ENCODE assay signal across 8 cellular contexts in the genomic region with DNA sequence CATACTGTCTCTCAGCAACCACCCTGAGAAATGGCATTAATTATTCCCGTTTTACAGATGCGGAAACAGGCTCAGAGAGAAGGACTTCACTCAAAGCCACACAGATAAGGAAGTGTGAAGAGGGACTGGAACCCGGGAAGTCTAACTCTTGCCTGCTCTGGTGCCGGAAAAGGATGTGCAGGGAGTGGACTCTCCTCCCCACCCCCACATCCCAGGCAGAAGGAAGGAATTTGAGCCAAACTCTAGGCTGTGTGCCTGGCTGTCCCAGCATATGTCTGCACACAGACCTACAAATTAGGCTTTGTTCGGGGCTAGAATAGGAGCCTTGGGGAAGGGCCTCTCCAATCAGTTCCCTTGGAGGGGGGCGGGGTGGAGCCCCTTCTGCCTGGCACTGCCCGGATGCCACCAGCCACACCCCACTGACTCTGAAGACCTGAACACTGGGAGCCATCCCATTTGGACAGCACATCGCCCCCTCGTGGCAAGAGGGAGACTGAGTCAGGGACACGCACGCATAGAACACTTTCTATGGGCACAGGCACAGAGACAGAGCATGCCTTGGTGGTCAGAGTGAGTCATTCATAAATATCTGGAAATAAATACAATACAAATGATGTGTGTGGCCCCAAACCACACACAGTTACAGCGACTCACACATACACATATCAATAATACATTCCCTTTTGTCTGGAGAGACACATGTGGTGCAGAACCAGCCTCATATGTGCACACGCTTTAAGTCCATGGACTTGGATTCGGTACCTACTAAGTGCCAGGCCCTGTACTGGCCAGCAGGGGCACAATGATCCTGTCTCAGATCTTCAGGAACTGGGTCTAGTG. TPM values are rescaled to one million over a fixed set of nuclear protein-coding genes. Genes with fewer than 3 reads are reported as not detected.
DNase-seq lines count a peak whose midpoint lies in the region; ATAC-seq and TF ChIP-seq lines count a peak whose summit lies in the region.

No MANE protein-coding gene starts in this region.

- H3K4me3 Mint-ChIP-seq in WTC11 = no peak overlapping the region

- CTCF ChIA-PET in WTC11 (lab: Charles Lee) = interaction anchor here (1.2 to 7.2 kb wide), 8 partner anchors 12 to 494 kb away, joined by 3 to 273 read pairs (median 18); partner anchors contain the start of genes LZTS2, PDZD7, SEMA4G and SFXN3

- no peaks in the 10 kb centered on the region for H3K36me3 Mint-ChIP-seq in WTC11

- peaks cover 34% of the 10 kb centered on the region for H3K27me3 Mint-ChIP-seq in WTC11 (ENCODE audit: low read depth)

- POLR2A ChIA-PET in WTC11 (lab: Charles Lee) = no interaction called here

- in situ Hi-C loops in GM13977 (cut with MboI; ENCODE audit: low pct_unique_long_range_greater_than_20kb, low sequenced_read_pairs, unreplicated experiment) = no loop called here

- intact Hi-C loops in left colon (cut with DNase I, micrococcal nuclease) = no loop called here

- peak; percentile 77 for ATAC-seq in HG02981 (IDR thresholded peaks at IDR 0.05; ENCODE audit: unreplicated experiment)
- ATAC-seq in WTC11 = peak; percentile 68
- peak; percentile 87 for ATAC-seq in left colon

- no peak overlapping the region for H3K27ac Mint-ChIP-seq in WTC11

- TF ChIP-seq CTCF in GM13977 (IDR thresholded peaks at IDR 0.05; ENCODE audit: extremely low read depth, insufficient read depth, missing control alignments) = peak; percentile 86
- peak; percentile 63 for TF ChIP-seq CTCF in WTC11 (IDR thresholded peaks at IDR 0.05)

- H3K9me3 Mint-ChIP-seq in WTC11 = no peaks in the 10 kb centered on the region

- peaks cover 33% of the 10 kb centered on the region for H3K4me1 Mint-ChIP-seq in WTC11

- DNase-seq in A172 (ENCODE audit: low spot score) (peak; percentile 90), GM13977 (ENCODE audit: low spot score) (peak; percentile 86), NCI-H2196 treated with DMSO at 0.1 percent for 48 hours (lab: John Stamatoyannopoulos, UW; ENCODE audit: unreplicated experiment) (peak; percentile 16), WTC11 (ENCODE audit: low spot score) (peak; percentile 84), left colon (peak; percentile 87 to 93)
- peak; percentile 68 for DNase-seq in central memory CD4-positive, alpha-beta T cell
- peak; percentile 59 for DNase-seq in stimulated activated CD4-positive, alpha-beta T cell treated with anti-CD3 and anti-CD28 coated beads, Interleukin-2, amount 100 ng/mL, for 4 hours (ENCODE audit: low read depth)

TF ChIP-seq in WTC11, 78 proteins besides CTCF, POLR2A, EP300 and RAD21:
- TF ChIP-seq, protein P1, sequence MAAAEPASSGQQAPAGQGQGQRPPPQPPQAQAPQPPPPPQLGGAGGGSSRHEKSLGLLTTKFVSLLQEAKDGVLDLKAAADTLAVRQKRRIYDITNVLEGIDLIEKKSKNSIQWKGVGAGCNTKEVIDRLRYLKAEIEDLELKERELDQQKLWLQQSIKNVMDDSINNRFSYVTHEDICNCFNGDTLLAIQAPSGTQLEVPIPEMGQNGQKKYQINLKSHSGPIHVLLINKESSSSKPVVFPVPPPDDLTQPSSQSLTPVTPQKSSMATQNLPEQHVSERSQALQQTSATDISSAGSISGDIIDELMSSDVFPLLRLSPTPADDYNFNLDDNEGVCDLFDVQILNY (CRISPR knock-in tag; IDR thresholded peaks at IDR 0.05) = no peak
- TF ChIP-seq HMGXB4 (CRISPR knock-in tag; IDR thresholded peaks at IDR 0.05) (peak; percentile 45; the same call in 1 of the 2 replicates), ETV6 (CRISPR knock-in tag; IDR thresholded peaks at IDR 0.05) (peak; percentile 41; the same call in 1 of the 2 replicates), SP1 (CRISPR knock-in tag; conservative IDR thresholded peaks at IDR 0.05) (no peak), CREM (CRISPR knock-in tag; IDR thresholded peaks at IDR 0.05) (0 out of 2 replicates have a peak, but pooled peaks have one; percentile 23)

RNA-seq across cellular contexts. Expression of gene LZTS2, which starts 13.1 kb away (rescaled TPM):
- 66.5 and 76.9 TPM in 2 replicates for total RNA-seq in A172 (2014; rRNA removed; shearing (Covaris generic))
- total RNA-seq in WTC11 (2021) (84.6 to 93.1 TPM (median 91.1 TPM) in 3 replicates), left colon (10 to 100 TPM; 28.7 to 33.9 TPM)

RNA-seq across cellular contexts. Expression of gene PDZD7, which starts 18.2 kb away (rescaled TPM):
- total RNA-seq in A172 (2014; rRNA removed; shearing (Covaris generic)) = 2.2 and 5.0 TPM in 2 replicates
- 1.9 to 2.7 TPM (median 2.6 TPM) in 3 replicates for total RNA-seq in WTC11 (2021)
- total RNA-seq in left colon = under 1 TPM; 0.21 to 0.78 TPM

RNA-seq across cellular contexts. Expression of gene SFXN3, which starts 18.3 kb away (rescaled TPM):
- 78.0 and 80.5 TPM in 2 replicates for total RNA-seq in A172 (2014; rRNA removed; shearing (Covaris generic))
- total RNA-seq in WTC11 (2021) (2.5 to 5.6 TPM (median 3.2 TPM) in 3 replicates), left colon (10 to 100 TPM; 14.7 to 22.0 TPM)

RNA-seq across cellular contexts. Expression of gene TWNK, which starts 25.4 kb away (rescaled TPM):
- total RNA-seq in A172 (2014; rRNA removed; shearing (Covaris generic)) = 6.4 and 25.1 TPM in 2 replicates
- 24.5 to 28.2 TPM (median 26.2 TPM) in 3 replicates for total RNA-seq in WTC11 (2021)
- 1 to 10 TPM; 3.7 to 5.8 TPM for total RNA-seq in left colon

RNA-seq across cellular contexts. Expression of gene MRPL43, which starts 25.4 kb away (rescaled TPM):
- 92.5 and 118 TPM in 2 replicates for total RNA-seq in A172 (2014; rRNA removed; shearing (Covaris generic))
- total RNA-seq in WTC11 (2021) = 81.0 to 91.3 TPM (median 85.9 TPM) in 3 replicates
- 10 to 100 TPM; 66.9 to 69.3 TPM for total RNA-seq in left colon

Comparison
In these comparisons a context has a peak if more than half of its experiments do, and no peak if none do; other contexts are left out.
1. Peak in every context shown above with its lines: DNase-seq and ATAC-seq.
2. DNase-seq: peak in every context shown above with its lines; median percentile 90 in A172; 90 in left colon; 86 in GM13977; 84 in WTC11; 68 in central memory CD4-positive, alpha-beta T cell; 59 in stimulated activated CD4-positive, alpha-beta T cell treated with anti-CD3 and anti-CD28 coated beads, Interleukin-2, amount 100 ng/mL, for 4 hours; 16 in NCI-H2196 treated with DMSO at 0.1 percent for 48 hours.